In the genomic region with DNA sequence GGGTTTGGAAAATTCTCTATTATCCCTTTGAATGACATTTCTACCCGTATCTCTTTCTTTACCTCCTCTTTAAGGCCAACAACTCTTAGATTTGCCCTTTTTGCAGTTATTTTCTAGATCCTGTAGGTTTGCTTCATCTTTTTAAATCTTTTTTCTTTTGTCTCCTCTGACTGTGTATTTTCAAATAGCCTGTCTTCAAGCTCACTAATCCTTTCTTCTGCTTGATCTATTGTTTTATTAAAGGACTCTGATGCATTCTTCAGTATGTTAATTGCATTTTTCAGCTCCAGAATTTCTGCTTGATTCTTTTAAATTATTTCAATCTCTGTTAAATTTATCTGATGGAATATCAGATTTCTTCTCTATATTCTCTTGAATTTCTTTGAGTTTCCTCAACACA, we compare ENCODE assay signal across 30 cellular contexts.
A peak's percentile ranks its signal among the peaks of the same experiment; 100 is the strongest.
DNase-seq lines count a peak whose midpoint lies in the region; ATAC-seq, FAIRE-seq and TF ChIP-seq lines count a peak whose summit lies in the region.
"Had no signal": no experiment of that assay in that cellular context is flagged by ENCODE, and none has a peak within 500 bp of the region (broad histone marks: within the 10 kb centered on the region; RNA-seq: fewer than 3 reads in every experiment).

No MANE protein-coding gene starts in this region.

- H3K9me2 ChIP-seq in SK-N-SH, result no peaks in the 10 kb centered on the region

- no peak for FAIRE-seq in K562 (lab: Jason Lieb, UNC)
- FAIRE-seq: A204.1, A549 had no signal

- no peak for TF ChIP-seq CTCF in SK-N-SH (IDR thresholded peaks at IDR 0.05)
- TF ChIP-seq CTCF in K562 (IDR thresholded peaks at IDR 0.05 in 2 of 3, conservative IDR thresholded peaks at IDR 0.05 in 1 of 3; ENCODE audit: insufficient read depth in 2 of 3, low read depth in 1 of 3, low read length in 3 of 3), result no peak

- TF ChIP-seq POLR2A in K562 (conservative IDR thresholded peaks at IDR 0.05), result no peak

- H3K36me3 ChIP-seq in SK-N-SH (replicated peaks in 1 of 2; ENCODE audit: control insufficient read depth in 1 of 2, insufficient read depth in 2 of 2, low read length in 1 of 2) (peaks cover 0 to 9% of the 10 kb centered on the region in 2 experiments), K562 (ENCODE audit: control insufficient read depth, insufficient read depth, low read length) (no peaks in the 10 kb centered on the region)
- H3K36me3 ChIP-seq: BE2C; BLaER1; BLaER1 treated with 17β-estradiol and CSF1 and Interleukin-3, amounts not matched to agents 10 nM and 100 nM had no signal

- H3K27me3 ChIP-seq in SK-N-SH (ENCODE audit: insufficient read depth) (no peaks in the 10 kb centered on the region), K562 (ENCODE audit: control insufficient read depth in 2 of 2, insufficient read depth in 2 of 2, low read length in 2 of 2) (no peaks in the 10 kb centered on the region)
- H3K27me3 ChIP-seq: BE2C; BLaER1; BLaER1 treated with 17β-estradiol and CSF1 and Interleukin-3, amounts not matched to agents 10 nM and 100 nM had no signal

- H3K9me1 ChIP-seq in K562 (ENCODE audit: control insufficient read depth, insufficient read depth, low read length), result no peaks in the 10 kb centered on the region

- CTCF ChIA-PET in SK-N-SH (lab: Yijun Ruan, JAX), result interaction anchor here (2.1 kb wide), 1 partner anchor 13 kb away, joined by 7 read pairs; no protein-coding TSS in a partner anchor
- CTCF ChIA-PET in K562 (lab: Yijun Ruan, JAX; ENCODE audit: low intra/inter-chr PET ratio), result no interaction called here

- no TSS peak for BruUV-seq in K562 (replicated peaks; lab: Mats Ljungman, UMichigan)

- H3K27ac ChIP-seq in SK-N-SH (ENCODE audit: low read depth in 2 of 2, low read length in 1 of 2), result no peak overlapping the region
- no peak overlapping the region for H3K27ac ChIP-seq in K562 (ENCODE audit: extremely low read depth, low read depth, low read length)
- H3K27ac ChIP-seq: 22Rv1; A549; BLaER1; BLaER1 treated with 17β-estradiol and CSF1 and Interleukin-3, amounts not matched to agents 10 nM and 100 nM; C4-2B had no signal

- H3K9me3 ChIP-seq in SK-N-SH, result 0 out of 2 replicates have a peak, but pooled peaks cover 4% of the 10 kb centered on the region
- H3K9me3 ChIP-seq in K562 (replicated peaks; ENCODE audit: control insufficient read depth, insufficient read depth, low read depth, low read length), result no peaks in the 10 kb centered on the region
- H3K9me3 ChIP-seq: A549, BE2C had no signal

- DNase-seq in SK-N-SH (no peak), K562 (ENCODE audit: extremely low read depth in 1 of 4, low spot score in 3 of 4) (no peak), left cardiac atrium (no peak)
- DNase-seq: 8988T; ACHN; AML-193; BE2C; C1 segment of cervical spinal cord; Caco-2; Calu3; CD4-positive, alpha-beta memory T cell; CD4-positive, alpha-beta T cell; CD4-positive, CD25-positive, alpha-beta regulatory T cell; CD8-positive, alpha-beta memory T cell; CD8-positive, alpha-beta T cell; COR-L47; DMS 273 treated with DMSO at 0.1 percent for 48 hours; DMS153; DMS53; DMS79; DMS79 treated with DMSO at 0.1 percent for 48 hours; DND-41; EL had no signal

- in situ Hi-C loops in K562 (cut with MboI), result no loop called here

- TF ChIP-seq EP300 in SK-N-SH (IDR thresholded peaks at IDR 0.05; ENCODE audit: borderline replicate concordance in 1 of 2, low read depth in 1 of 2, low read length in 1 of 2) (no peak), K562 (IDR thresholded peaks at IDR 0.05; ENCODE audit: low read length) (no peak)

- POLR2A ChIA-PET in SK-N-SH (lab: Yijun Ruan, JAX), result no interaction called here
- POLR2A ChIA-PET in K562 (lab: Yijun Ruan, JAX), result no interaction called here

- no peak for TF ChIP-seq RAD21 in SK-N-SH (IDR thresholded peaks at IDR 0.05; ENCODE audit: low read length)
- no peak for TF ChIP-seq RAD21 in K562 (CRISPR knock-in tag; conservative IDR thresholded peaks at IDR 0.05 in 1 of 2, IDR thresholded peaks at IDR 0.05 in 1 of 2)

- H3K4me3 ChIP-seq in SK-N-SH (ENCODE audit: low read depth in 2 of 2, low read length in 1 of 2) (no peak overlapping the region), K562 (no peak overlapping the region)
- H3K4me3 ChIP-seq: A549; BLaER1; BLaER1 treated with 17β-estradiol and CSF1 and Interleukin-3, amounts not matched to agents 10 nM and 100 nM had no signal

- H2AFZ ChIP-seq in SK-N-SH (ENCODE audit: low read depth), result no peak overlapping the region
- H2AFZ ChIP-seq in K562 (ENCODE audit: low read depth, low read length), result no peak overlapping the region

- H3K79me2 ChIP-seq in SK-N-SH (ENCODE audit: insufficient read depth) (no peaks in the 10 kb centered on the region), K562 (ENCODE audit: control insufficient read depth, insufficient read depth, low read length) (no peaks in the 10 kb centered on the region)

- intact Hi-C loops in K562 (cut with micrococcal nuclease) (no loop called here), left cardiac atrium (cut with DNase I) (no loop called here)

- no peaks in the 10 kb centered on the region; a peak in 2 of 4 replicates for H3K4me1 ChIP-seq in SK-N-SH (ENCODE audit: control insufficient read depth in 1 of 2, insufficient read depth in 2 of 2, low read depth in 1 of 2, low read length in 1 of 2)
- no peaks in the 10 kb centered on the region for H3K4me1 ChIP-seq in K562 (replicated peaks in 1 of 2; ENCODE audit: control insufficient read depth in 2 of 2, insufficient read depth in 2 of 2, low read length in 2 of 2)
- H3K4me1 ChIP-seq: A549, BLaER1, Caco-2 had no signal

- 6% methylated on average over 1 of the region's 1 CpG for WGBS in SK-N-SH (ENCODE audit: low lambda C conversion rate)
- WGBS in K562 (ENCODE audit: insufficient coverage, low coverage, missing lambda C conversion rate), result 0% methylated on average over 1 of the region's 1 CpG

- H3F3A ChIP-seq in SK-N-SH (replicated peaks; ENCODE audit: insufficient read depth), result no peaks in the 10 kb centered on the region

- ATAC-seq in SK-N-SH treated with all-trans-retinoic acid at 6 μM for 48 hours (no peak), K562 (no peak), left cardiac atrium (no peak)
- ATAC-seq: A549; CD8-positive, alpha-beta T cell had no signal

- H3K4me2 ChIP-seq in SK-N-SH (no peak overlapping the region), K562 (ENCODE audit: insufficient read depth, low read length) (no peak overlapping the region)
- H3K4me2 ChIP-seq: A549; BLaER1; BLaER1 treated with 17β-estradiol and CSF1 and Interleukin-3, amounts not matched to agents 10 nM and 100 nM had no signal

- H3K9ac ChIP-seq in SK-N-SH (no peak overlapping the region), K562 (ENCODE audit: insufficient read depth in 1 of 2, low read depth in 2 of 2, low read length in 2 of 2) (no peak overlapping the region)
- H3K9ac ChIP-seq: BLaER1; BLaER1 treated with 17β-estradiol and CSF1 and Interleukin-3, amounts not matched to agents 10 nM and 100 nM had no signal

- H4K20me1 ChIP-seq in SK-N-SH (ENCODE audit: insufficient read depth), result no peaks in the 10 kb centered on the region
- no peaks in the 10 kb centered on the region for H4K20me1 ChIP-seq in K562 (replicated peaks; ENCODE audit: control insufficient read depth, insufficient read depth, low read length)
- H4K20me1 ChIP-seq: BLaER1; BLaER1 treated with 17β-estradiol and CSF1 and Interleukin-3, amounts not matched to agents 10 nM and 100 nM had no signal

TF ChIP-seq in SK-N-SH treated with all-trans-retinoic acid at 6 μM for 48 hours, 23 proteins besides CTCF, POLR2A, EP300 and RAD21:
- no peak for TF ChIP-seq CSRNP3 (CRISPR knock-in tag; IDR thresholded peaks at IDR 0.05)
- TF ChIP-seq ZFP30 (CRISPR knock-in tag; IDR thresholded peaks at IDR 0.05), result peak; percentile 91
- TF ChIP-seq ZNF8 (CRISPR knock-in tag; IDR thresholded peaks at IDR 0.05), result no peak

TF ChIP-seq in SK-N-SH, 30 proteins besides CTCF, POLR2A, EP300 and RAD21:
- no peak for TF ChIP-seq JUND (IDR thresholded peaks at IDR 0.05)
- no peak for TF ChIP-seq GATA2 (CRISPR knock-in tag; IDR thresholded peaks at IDR 0.05)
- no peak for TF ChIP-seq MXI1 (IDR thresholded peaks at IDR 0.05; ENCODE audit: low read depth, low read length)
- no peak for TF ChIP-seq FOXJ3 (CRISPR knock-in tag; IDR thresholded peaks at IDR 0.05)
- TF ChIP-seq, protein P1, sequence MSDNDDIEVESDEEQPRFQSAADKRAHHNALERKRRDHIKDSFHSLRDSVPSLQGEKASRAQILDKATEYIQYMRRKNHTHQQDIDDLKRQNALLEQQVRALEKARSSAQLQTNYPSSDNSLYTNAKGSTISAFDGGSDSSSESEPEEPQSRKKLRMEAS (IDR thresholded peaks at IDR 0.05; ENCODE audit: low read depth), result no peak
- no peak for TF ChIP-seq SMC3 (IDR thresholded peaks at IDR 0.05; ENCODE audit: low read depth, low read length)
- no peak for TF ChIP-seq RCOR1 (IDR thresholded peaks at IDR 0.05; ENCODE audit: low read length)

TF ChIP-seq in K562, 482 proteins besides CTCF, POLR2A, EP300 and RAD21:
- no peak for TF ChIP-seq MAZ (CRISPR knock-in tag; conservative IDR thresholded peaks at IDR 0.05 in 1 of 2, IDR thresholded peaks at IDR 0.05 in 1 of 2)
- TF ChIP-seq ZFP30 (CRISPR knock-in tag; IDR thresholded peaks at IDR 0.05; ENCODE audit: borderline replicate concordance), result peak; percentile 64; the same call in 1 of the 2 replicates
- TF ChIP-seq ZNF347 (CRISPR knock-in tag; IDR thresholded peaks at IDR 0.05; ENCODE audit: low read depth), result no peak
- no peak for TF ChIP-seq ZNF785 (CRISPR knock-in tag; IDR thresholded peaks at IDR 0.05)
- TF ChIP-seq DACH1 (IDR thresholded peaks at IDR 0.05; ENCODE audit: partially characterized antibody), result no peak
